In the genomic region with DNA sequence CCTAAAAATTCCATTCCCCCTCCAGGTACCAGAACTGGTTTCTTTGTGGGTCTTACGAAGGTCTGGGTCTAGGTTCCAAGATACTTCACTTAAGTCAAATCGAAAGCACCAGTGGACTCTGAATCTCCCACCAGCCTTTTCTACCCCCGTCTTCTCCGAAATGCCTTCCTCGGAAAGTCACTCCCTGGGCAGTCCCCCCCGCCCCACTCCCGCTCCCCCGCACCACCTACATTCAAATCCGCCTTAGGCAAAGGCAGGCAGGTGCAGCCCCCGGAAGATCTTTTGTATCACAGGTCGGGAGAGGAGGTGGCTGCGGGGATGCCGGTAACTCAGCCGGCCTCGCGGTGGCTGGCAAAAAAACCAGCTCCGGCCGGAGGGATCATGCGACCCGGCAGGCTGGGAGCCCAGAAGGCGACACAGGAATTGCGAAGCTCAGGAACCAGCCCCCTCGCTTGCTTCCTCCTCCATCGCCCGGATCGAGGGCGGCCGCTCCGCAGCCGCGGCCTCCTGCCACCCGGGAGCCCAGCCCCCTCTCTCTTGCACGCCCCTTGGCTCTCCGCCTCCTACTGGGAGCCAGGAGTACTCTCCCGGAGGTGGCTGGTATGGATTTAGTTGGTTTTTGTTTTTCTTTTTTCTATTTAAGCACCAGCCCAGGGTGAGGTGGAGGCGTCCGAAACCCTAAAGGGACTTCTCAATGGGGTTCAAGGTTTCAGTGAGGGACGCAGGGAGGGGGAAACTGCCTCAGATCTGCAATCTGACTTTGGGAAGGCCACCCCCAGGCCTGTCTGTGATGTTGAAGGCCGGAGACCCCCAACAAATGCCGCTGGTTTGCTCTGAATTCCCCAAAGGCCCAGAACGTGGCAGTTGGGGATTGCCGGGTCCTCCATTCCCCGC, we compare ENCODE assay signal across 8 cellular contexts. TPM values are rescaled to one million over a fixed set of nuclear protein-coding genes. Genes with fewer than 3 reads are reported as not detected.
DNase-seq lines count a peak whose midpoint lies in the region; ATAC-seq and TF ChIP-seq lines count a peak whose summit lies in the region.

A gene (minus strand): TSS at position 481 of the 894 bp plus-strand sequence. CDS start 650 bp downstream, outside the sequence.

- WGBS in stomach, 5 donors, result 0 to 2% (median 0%) methylated on average over 32 to 43 of the region's 43 CpGs

- TF ChIP-seq CTCF in fibroblast of the aortic adventitia (IDR thresholded peaks at IDR 0.05; ENCODE audit: insufficient read depth, low read length) (peak; percentile 93), nephron progenitor cell (IDR thresholded peaks at IDR 0.05) (peak; percentile 67), stomach (IDR thresholded peaks at IDR 0.05) (peak in 5 of 7 experiments; percentile 65 to 96 (median 74))

- no peaks in the 10 kb centered on the region for H3K27me3 ChIP-seq in stomach

- DNase-seq in AG08395 (ENCODE audit: low spot score), result peak; percentile 84
- DNase-seq in Kasumi-1 (lab: John Stamatoyannopoulos, UW), result peak; percentile 83 to 88
- DNase-seq in SHP77 (lab: John Stamatoyannopoulos, UW), result peak; percentile 62 to 73
- peak; percentile 89 for DNase-seq in activated effector memory CD4-positive, alpha-beta T cell treated with anti-CD3 and anti-CD28 coated beads, Interleukin-2, amount 50 U/mL, for 16 hours
- DNase-seq in fibroblast of the aortic adventitia (ENCODE audit: low read depth), result peak; percentile 85
- peak; percentile 77 for DNase-seq in nephron progenitor cell
- peak; percentile 91 for DNase-seq in stomach

- TF ChIP-seq EP300 in stomach (IDR thresholded peaks at IDR 0.05), result no peak

- peak; percentile 8 for ATAC-seq in GM18870 (IDR thresholded peaks at IDR 0.05; ENCODE audit: unreplicated experiment)

- peaks cover 0 to 17% (median 8%) of the 10 kb centered on the region in 4 donors for H3K36me3 ChIP-seq in stomach

- H3K4me1 Mint-ChIP-seq in nephron progenitor cell, result peaks cover 49% of the 10 kb centered on the region

- H3K4me3 ChIP-seq in fibroblast of the aortic adventitia (ENCODE audit: low read depth, low read length) (peak within 1 kb of the TSS; percentile 78), stomach (peak within 1 kb of the TSS; percentile 70 to 78 (median 72))

- peaks cover 28% of the 10 kb centered on the region for H3K36me3 Mint-ChIP-seq in nephron progenitor cell (ENCODE audit: low read depth)

- H3K4me1 ChIP-seq in stomach, result peaks cover 32 to 50% (median 45%) of the 10 kb centered on the region in 4 donors

- H3K27ac ChIP-seq in stomach, result peak within 1 kb of the TSS; percentile 97 to 100 (median 98)

- H3K9me3 ChIP-seq in stomach, result no peaks in the 10 kb centered on the region

- H3K27me3 Mint-ChIP-seq in nephron progenitor cell (ENCODE audit: low read depth, poor library complexity), result peaks cover 3% of the 10 kb centered on the region

- peak within 1 kb of the TSS; percentile 88 for H3K4me3 Mint-ChIP-seq in nephron progenitor cell

- H3K27ac Mint-ChIP-seq in nephron progenitor cell, result peak within 1 kb of the TSS; percentile 97

- TF ChIP-seq POLR2A in stomach (IDR thresholded peaks at IDR 0.05), result peak in 2 of 4 donors; percentile 53 to 76

- intact Hi-C loops in stomach (cut with DNase I; ENCODE audit: low total_unique reads), result no loop called here

- no peaks in the 10 kb centered on the region for H3K9me3 Mint-ChIP-seq in nephron progenitor cell

RNA-seq across cellular contexts. Expression of the gene that starts here (rescaled TPM):
- total RNA-seq in fibroblast of the aortic adventitia (ENCODE audit: low replicate concordance) (59.9 and 101 TPM in 2 replicates), stomach (100 to 1,000 TPM in 2 of 5 donors, 10 to 100 TPM in 3; 61.7 to 210 (median 68.7) TPM)
- polyA plus RNA-seq in stomach, result 10 to 100 TPM; 47.1 to 88.2 (median 73.0) TPM

Comparison
In these comparisons a context has a peak if more than half of its experiments do, and no peak if none do; other contexts are left out.
1. Peak in every context shown above with its lines: DNase-seq, ATAC-seq, H3K4me3 ChIP-seq and H3K27ac ChIP-seq.